In genomic region chr4:156378053-156378665, GRCh38 we compare ENCODE assay signal across 8 cellular contexts.
DNase-seq lines count a peak whose midpoint lies in the region; TF ChIP-seq lines count a peak whose summit lies in the region.

No MANE protein-coding gene starts in this region.

- H3K4me3 ChIP-seq in coronary artery = peak overlapping the region; percentile 4

- H3K36me3 Mint-ChIP-seq in CD14-positive monocyte = no peaks in the 10 kb centered on the region

- H3K4me3 Mint-ChIP-seq in CD14-positive monocyte = no peak overlapping the region

- no peaks in the 10 kb centered on the region for H3K4me1 Mint-ChIP-seq in CD14-positive monocyte

- peak overlapping the region in 1 of 2 donors; percentile 3 for H3K27ac ChIP-seq in coronary artery

- intact Hi-C loops in CD14-positive monocyte (cut with micrococcal nuclease) = no loop called here

- DNase-seq in CD14-positive monocyte (ENCODE audit: low spot score) = no peak
- DNase-seq in GM20000 (ENCODE audit: low spot score) = peak; percentile 34
- peak; percentile 43 for DNase-seq in M059J (ENCODE audit: low read depth)
- no peak for DNase-seq in coronary artery (ENCODE audit: low spot score)
- DNase-seq in non-pigmented ciliary epithelial cell (ENCODE audit: low read depth) = peak; percentile 31
- no peak for DNase-seq in NCI-H2196 treated with DMSO at 0.1 percent for 48 hours (lab: John Stamatoyannopoulos, UW; ENCODE audit: unreplicated experiment)
- no peak for DNase-seq in activated naive CD4-positive, alpha-beta T cell treated with Interleukin-2 at 50 U/mL for 16 hours
- DNase-seq in AG08395 (ENCODE audit: low spot score) = no peak

- peak; percentile 57 for TF ChIP-seq CTCF in CD14-positive monocyte (IDR thresholded peaks at IDR 0.05)
- peak; percentile 33 for TF ChIP-seq CTCF in GM20000 (IDR thresholded peaks at IDR 0.05; ENCODE audit: extremely low read depth, missing control alignments)
- no peak for TF ChIP-seq CTCF in coronary artery (IDR thresholded peaks at IDR 0.05)

- H3K9me3 Mint-ChIP-seq in CD14-positive monocyte = no peaks in the 10 kb centered on the region

- H3K27me3 Mint-ChIP-seq in CD14-positive monocyte (ENCODE audit: low read depth in 3 of 3) = peaks cover 0 to 2% (median 0%) of the 10 kb centered on the region in 3 donors

- H3K27ac Mint-ChIP-seq in CD14-positive monocyte = no peak overlapping the region

Comparison
In these comparisons a context has a peak if more than half of its experiments do, and no peak if none do; other contexts are left out.
1. DNase-seq: peak in GM20000 (single experiment), M059J (single experiment) and non-pigmented ciliary epithelial cell (single experiment); none in CD14-positive monocyte (single experiment), coronary artery (single experiment), NCI-H2196 treated with DMSO at 0.1 percent for 48 hours (single experiment), activated naive CD4-positive, alpha-beta T cell treated with Interleukin-2 at 50 U/mL for 16 hours (single experiment) and AG08395 (single experiment).